In the genomic region with DNA sequence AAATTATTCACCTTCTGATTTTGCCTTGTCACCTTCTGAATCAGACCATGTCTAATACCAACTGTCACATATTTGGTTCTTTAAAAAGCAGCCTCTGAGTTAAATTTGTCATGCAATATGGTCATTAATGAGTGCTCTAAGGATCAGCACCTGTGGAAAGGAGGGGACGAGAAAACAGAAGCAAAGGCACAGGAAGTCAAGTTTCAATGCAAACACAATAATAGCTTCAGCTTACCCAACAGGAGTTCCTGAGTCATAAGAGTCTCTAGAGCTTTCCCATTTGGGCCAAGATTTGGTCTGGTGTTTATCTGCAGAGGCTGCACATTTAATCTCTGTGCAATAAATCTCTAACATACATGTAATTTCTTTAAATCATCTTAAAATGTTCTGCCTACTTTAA, we compare ENCODE assay signal across 18 cellular contexts.
"Had no signal": no experiment of that assay in that cellular context is flagged by ENCODE, and none has a peak within 500 bp of the region (broad histone marks: within the 10 kb centered on the region; RNA-seq: fewer than 3 reads in every experiment).

No MANE protein-coding gene starts in this region.

- ATAC-seq: esophagus mucosa; heart left ventricle; left lobe of liver; naive thymus-derived CD4-positive, alpha-beta T cell; psoas muscle; right lobe of liver; stimulated activated effector memory CD8-positive, alpha-beta T cell treated with anti-CD3 and anti-CD28 coated beads, Interleukin-12 subunit alpha, Interleukin-12 subunit beta, amount 100 ng/mL, for 72 hours had no signal

- DNase-seq: effector memory CD4-positive, alpha-beta T cell; heart left ventricle; hypothalamus; islet precursor cell; mammary epithelial cell; naive thymus-derived CD4-positive, alpha-beta T cell; nephron progenitor cell; psoas muscle; retina; right lobe of liver; stimulated activated CD4-positive, alpha-beta T cell treated with anti-CD3 and anti-CD28 coated beads, Interleukin-4, amount 100 ng/mL, for 1 hour; stimulated activated CD8-positive, alpha-beta memory T cell treated with anti-CD3 and anti-CD28 coated beads, Interleukin-4, amount 100 ng/mL, for 48 hours; tibial artery; upper lobe of left lung; uterus had no signal

- H3K27ac ChIP-seq: heart left ventricle, psoas muscle, right lobe of liver, tibial artery, upper lobe of left lung, uterus had no signal

- H3K4me3 ChIP-seq: heart left ventricle, psoas muscle, right lobe of liver, tibial artery, upper lobe of left lung, uterus had no signal

- H3K36me3 ChIP-seq: heart left ventricle, right lobe of liver, tibial artery, upper lobe of left lung, uterus had no signal

- H3K4me1 ChIP-seq: heart left ventricle, psoas muscle, right lobe of liver, tibial artery, upper lobe of left lung, uterus had no signal

- H3K9me3 ChIP-seq: heart left ventricle, psoas muscle, right lobe of liver, upper lobe of left lung, uterus had no signal
